In genomic region chr19:56142087-56142787, GRCh38 we compare ENCODE assay signal across 1 cellular context.
TF ChIP-seq lines count a peak whose summit lies in the region.

No MANE protein-coding gene starts in this region.

TF ChIP-seq in HepG2, 621 proteins besides CTCF, POLR2A, EP300 and RAD21 (continued from another document and continues in another):
- TF ChIP-seq MYPOP (CRISPR knock-in tag; IDR thresholded peaks at IDR 0.05) (peak; percentile 81; the same call in 1 of the 2 replicates), ZNF350 (CRISPR knock-in tag; IDR thresholded peaks at IDR 0.05; ENCODE audit: borderline replicate concordance, low read depth) (peak; percentile 67; the same call in 1 of the 2 replicates), PCBP1 (IDR thresholded peaks at IDR 0.05; ENCODE audit: borderline replicate concordance, low read depth, low read length) (no peak), ZNF703 (CRISPR knock-in tag; IDR thresholded peaks at IDR 0.05; ENCODE audit: borderline replicate concordance) (peak; percentile 38; the same call in 1 of the 2 replicates), CREB1 (IDR thresholded peaks at IDR 0.05) (no peak), CREB1 (CRISPR knock-in tag; IDR thresholded peaks at IDR 0.05) (peak; percentile 67), PRDM15 (CRISPR knock-in tag; IDR thresholded peaks at IDR 0.05) (no peak), NFKBIZ (CRISPR knock-in tag; IDR thresholded peaks at IDR 0.05) (peak; percentile 71; the same call in 1 of the 2 replicates), HNF4A (CRISPR knock-in tag; IDR thresholded peaks at IDR 0.05) (peak; percentile 97), NFIC (IDR thresholded peaks at IDR 0.05; ENCODE audit: low read length) (peak; percentile 82), ZNF749 (CRISPR knock-in tag; IDR thresholded peaks at IDR 0.05; ENCODE audit: borderline replicate concordance) (no peak; the same call in 1 of the 2 replicates), ARNT (IDR thresholded peaks at IDR 0.05) (no peak), CBX5 (CRISPR knock-in tag; IDR thresholded peaks at IDR 0.05; ENCODE audit: borderline replicate concordance) (peak; percentile 75; the same call in 1 of the 2 replicates), SMARCC2 (IDR thresholded peaks at IDR 0.05) (no peak), SP4 (CRISPR knock-in tag; IDR thresholded peaks at IDR 0.05) (peak; percentile 39; the same call in 1 of the 2 replicates), ZBTB3 (CRISPR knock-in tag; IDR thresholded peaks at IDR 0.05; ENCODE audit: borderline replicate concordance, low read depth) (0 out of 2 replicates have a peak, but pooled peaks have one; percentile 9), ZNF34 (CRISPR knock-in tag; IDR thresholded peaks at IDR 0.05; ENCODE audit: borderline replicate concordance) (no peak; the same call in 1 of the 2 replicates), ZNF326 (CRISPR knock-in tag; IDR thresholded peaks at IDR 0.05; ENCODE audit: borderline replicate concordance) (no peak), ZNF652 (CRISPR knock-in tag; IDR thresholded peaks at IDR 0.05; ENCODE audit: borderline replicate concordance, low read depth) (peak; percentile 34; the same call in 1 of the 2 replicates), ZNF788 (CRISPR knock-in tag; IDR thresholded peaks at IDR 0.05; ENCODE audit: borderline replicate concordance) (peak; percentile 54; the same call in 1 of the 2 replicates), FOXA3 (CRISPR knock-in tag; IDR thresholded peaks at IDR 0.05) (peak; percentile 95), ZNF782 (CRISPR knock-in tag; IDR thresholded peaks at IDR 0.05; ENCODE audit: borderline replicate concordance) (no peak; the same call in 1 of the 2 replicates), SCMH1 (CRISPR knock-in tag; IDR thresholded peaks at IDR 0.05; ENCODE audit: borderline replicate concordance) (no peak), SRY (CRISPR knock-in tag; IDR thresholded peaks at IDR 0.05) (peak; percentile 22; the same call in 1 of the 2 replicates), ZNF589 (CRISPR knock-in tag; conservative IDR thresholded peaks at IDR 0.05) (no peak), ZNF607 (CRISPR knock-in tag; IDR thresholded peaks at IDR 0.05; ENCODE audit: borderline replicate concordance) (no peak), ZNF276 (CRISPR knock-in tag; IDR thresholded peaks at IDR 0.05; ENCODE audit: low read depth) (no peak), HMGXB3 (CRISPR knock-in tag; IDR thresholded peaks at IDR 0.05; ENCODE audit: borderline replicate concordance) (peak; percentile 80; the same call in 1 of the 2 replicates), NONO (IDR thresholded peaks at IDR 0.05) (no peak), NONO (CRISPR knock-in tag; conservative IDR thresholded peaks at IDR 0.05) (peak; percentile 81), ZNF629 (CRISPR knock-in tag; conservative IDR thresholded peaks at IDR 0.05) (peak; percentile 54), NFRKB (IDR thresholded peaks at IDR 0.05) (no peak), CBX1 (IDR thresholded peaks at IDR 0.05; ENCODE audit: low read depth) (no peak), ZNF513 (CRISPR knock-in tag; conservative IDR thresholded peaks at IDR 0.05) (no peak), TEF (CRISPR knock-in tag; IDR thresholded peaks at IDR 0.05) (no peak), ZNF580 (CRISPR knock-in tag; IDR thresholded peaks at IDR 0.05; ENCODE audit: borderline replicate concordance, low read depth) (peak; percentile 65; the same call in 1 of the 2 replicates), ZNF460 (CRISPR knock-in tag; IDR thresholded peaks at IDR 0.05; ENCODE audit: borderline replicate concordance) (no peak), BORCS8-MEF2B (CRISPR knock-in tag; IDR thresholded peaks at IDR 0.05) (no peak)
- TF ChIP-seq, protein P1, sequence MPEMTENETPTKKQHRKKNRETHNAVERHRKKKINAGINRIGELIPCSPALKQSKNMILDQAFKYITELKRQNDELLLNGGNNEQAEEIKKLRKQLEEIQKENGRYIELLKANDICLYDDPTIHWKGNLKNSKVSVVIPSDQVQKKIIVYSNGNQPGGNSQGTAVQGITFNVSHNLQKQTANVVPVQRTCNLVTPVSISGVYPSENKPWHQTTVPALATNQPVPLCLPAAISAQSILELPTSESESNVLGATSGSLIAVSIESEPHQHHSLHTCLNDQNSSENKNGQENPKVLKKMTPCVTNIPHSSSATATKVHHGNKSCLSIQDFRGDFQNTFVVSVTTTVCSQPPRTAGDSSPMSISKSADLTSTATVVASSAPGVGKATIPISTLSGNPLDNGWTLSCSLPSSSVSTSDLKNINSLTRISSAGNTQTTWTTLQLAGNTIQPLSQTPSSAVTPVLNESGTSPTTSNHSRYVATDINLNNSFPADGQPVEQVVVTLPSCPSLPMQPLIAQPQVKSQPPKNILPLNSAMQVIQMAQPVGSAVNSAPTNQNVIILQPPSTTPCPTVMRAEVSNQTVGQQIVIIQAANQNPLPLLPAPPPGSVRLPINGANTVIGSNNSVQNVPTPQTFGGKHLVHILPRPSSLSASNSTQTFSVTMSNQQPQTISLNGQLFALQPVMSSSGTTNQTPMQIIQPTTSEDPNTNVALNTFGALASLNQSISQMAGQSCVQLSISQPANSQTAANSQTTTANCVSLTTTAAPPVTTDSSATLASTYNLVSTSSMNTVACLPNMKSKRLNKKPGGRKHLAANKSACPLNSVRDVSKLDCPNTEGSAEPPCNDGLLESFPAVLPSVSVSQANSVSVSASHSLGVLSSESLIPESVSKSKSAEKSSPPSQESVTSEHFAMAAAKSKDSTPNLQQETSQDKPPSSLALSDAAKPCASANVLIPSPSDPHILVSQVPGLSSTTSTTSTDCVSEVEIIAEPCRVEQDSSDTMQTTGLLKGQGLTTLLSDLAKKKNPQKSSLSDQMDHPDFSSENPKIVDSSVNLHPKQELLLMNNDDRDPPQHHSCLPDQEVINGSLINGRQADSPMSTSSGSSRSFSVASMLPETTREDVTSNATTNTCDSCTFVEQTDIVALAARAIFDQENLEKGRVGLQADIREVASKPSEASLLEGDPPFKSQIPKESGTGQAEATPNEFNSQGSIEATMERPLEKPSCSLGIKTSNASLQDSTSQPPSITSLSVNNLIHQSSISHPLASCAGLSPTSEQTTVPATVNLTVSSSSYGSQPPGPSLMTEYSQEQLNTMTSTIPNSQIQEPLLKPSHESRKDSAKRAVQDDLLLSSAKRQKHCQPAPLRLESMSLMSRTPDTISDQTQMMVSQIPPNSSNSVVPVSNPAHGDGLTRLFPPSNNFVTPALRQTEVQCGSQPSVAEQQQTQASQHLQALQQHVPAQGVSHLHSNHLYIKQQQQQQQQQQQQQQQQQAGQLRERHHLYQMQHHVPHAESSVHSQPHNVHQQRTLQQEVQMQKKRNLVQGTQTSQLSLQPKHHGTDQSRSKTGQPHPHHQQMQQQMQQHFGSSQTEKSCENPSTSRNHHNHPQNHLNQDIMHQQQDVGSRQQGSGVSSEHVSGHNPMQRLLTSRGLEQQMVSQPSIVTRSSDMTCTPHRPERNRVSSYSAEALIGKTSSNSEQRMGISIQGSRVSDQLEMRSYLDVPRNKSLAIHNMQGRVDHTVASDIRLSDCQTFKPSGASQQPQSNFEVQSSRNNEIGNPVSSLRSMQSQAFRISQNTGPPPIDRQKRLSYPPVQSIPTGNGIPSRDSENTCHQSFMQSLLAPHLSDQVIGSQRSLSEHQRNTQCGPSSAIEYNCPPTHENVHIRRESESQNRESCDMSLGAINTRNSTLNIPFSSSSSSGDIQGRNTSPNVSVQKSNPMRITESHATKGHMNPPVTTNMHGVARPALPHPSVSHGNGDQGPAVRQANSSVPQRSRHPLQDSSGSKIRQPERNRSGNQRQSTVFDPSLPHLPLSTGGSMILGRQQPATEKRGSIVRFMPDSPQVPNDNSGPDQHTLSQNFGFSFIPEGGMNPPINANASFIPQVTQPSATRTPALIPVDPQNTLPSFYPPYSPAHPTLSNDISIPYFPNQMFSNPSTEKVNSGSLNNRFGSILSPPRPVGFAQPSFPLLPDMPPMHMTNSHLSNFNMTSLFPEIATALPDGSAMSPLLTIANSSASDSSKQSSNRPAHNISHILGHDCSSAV (CRISPR knock-in tag; IDR thresholded peaks at IDR 0.05; ENCODE audit: borderline replicate concordance), result no peak
